Comparison of ENCODE assay signal across 34 cellular contexts in the genomic region with DNA sequence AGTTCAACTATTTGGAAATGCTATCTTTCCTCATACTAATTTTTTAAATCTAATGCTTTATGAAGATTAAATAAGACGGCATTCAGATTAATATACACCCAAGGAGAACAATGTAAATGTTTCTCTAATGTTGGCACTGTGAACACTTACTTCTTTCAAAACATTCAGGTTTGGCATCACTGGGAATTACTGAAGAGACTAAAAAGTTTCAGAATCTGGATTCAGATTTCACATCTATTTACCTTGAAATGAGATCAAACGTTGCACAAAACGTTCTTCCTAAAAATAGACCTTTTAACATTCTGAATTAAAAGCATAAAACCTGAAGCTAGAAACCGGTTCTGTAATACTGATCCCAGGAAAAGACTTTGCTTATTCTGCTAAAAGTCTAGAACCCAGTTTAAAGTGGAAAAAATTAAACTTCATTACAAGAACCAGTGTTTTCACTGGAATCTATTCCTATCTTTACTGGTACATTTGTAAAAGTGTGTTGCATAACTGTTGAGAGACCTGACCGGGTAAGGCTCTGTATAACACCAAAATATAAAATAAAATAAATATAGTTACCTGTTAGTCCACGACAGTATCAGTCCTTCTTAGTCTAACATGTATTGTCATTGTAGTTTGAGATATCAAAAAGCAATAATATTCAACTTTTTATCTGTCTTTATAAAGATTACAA.
"Had no signal": no experiment of that assay in that cellular context is flagged by ENCODE, and none has a peak within 500 bp of the region (broad histone marks: within the 10 kb centered on the region; RNA-seq: fewer than 3 reads in every experiment).

No MANE protein-coding gene starts in this region.

- H3K27me3 ChIP-seq: MG63 had no signal

- H3K9me3 ChIP-seq: MG63 had no signal

- DNase-seq: Kasumi-1, KG1, MG63, MM.1S, MV-4-11, NCI-H1048, NCI-H1092, NCI-H1092 treated with DMSO at 0.1 percent for 48 hours, NCI-H1105, NCI-H1105 treated with DMSO at 0.1 percent for 48 hours, NCI-H1417, NCI-H1417 treated with DMSO at 0.1 percent for 48 hours, NCI-H1436, NCI-H1436 treated with DMSO at 0.1 percent for 48 hours, NCI-H146, NCI-H1694, NCI-H1694 treated with DMSO at 0.1 percent for 48 hours, NCI-H187, NCI-H187 treated with DMSO at 0.1 percent for 48 hours, NCI-H1930, NCI-H2029, NCI-H2029 treated with DMSO at 0.1 percent for 48 hours, NCI-H2081, NCI-H2081 treated with DMSO at 0.1 percent for 48 hours, NCI-H2107, NCI-H2171, NCI-H2171 treated with DMSO at 0.1 percent for 48 hours, NCI-H2227 treated with DMSO at 0.1 percent for 48 hours, NCI-H226, NCI-H345, NCI-H446, NCI-H446 treated with DMSO at 0.1 percent for 48 hours, NCI-H510A had no signal

- H3K4me3 ChIP-seq: MG63 had no signal

- H3K9ac ChIP-seq: KMS-11 had no signal

- H3K27ac ChIP-seq: KMS-11 had no signal

- H3K4me2 ChIP-seq: KMS-11 had no signal

- H3K36me3 ChIP-seq: MG63 had no signal
